8 cellular contexts compared by ENCODE assay signal in the genomic region with DNA sequence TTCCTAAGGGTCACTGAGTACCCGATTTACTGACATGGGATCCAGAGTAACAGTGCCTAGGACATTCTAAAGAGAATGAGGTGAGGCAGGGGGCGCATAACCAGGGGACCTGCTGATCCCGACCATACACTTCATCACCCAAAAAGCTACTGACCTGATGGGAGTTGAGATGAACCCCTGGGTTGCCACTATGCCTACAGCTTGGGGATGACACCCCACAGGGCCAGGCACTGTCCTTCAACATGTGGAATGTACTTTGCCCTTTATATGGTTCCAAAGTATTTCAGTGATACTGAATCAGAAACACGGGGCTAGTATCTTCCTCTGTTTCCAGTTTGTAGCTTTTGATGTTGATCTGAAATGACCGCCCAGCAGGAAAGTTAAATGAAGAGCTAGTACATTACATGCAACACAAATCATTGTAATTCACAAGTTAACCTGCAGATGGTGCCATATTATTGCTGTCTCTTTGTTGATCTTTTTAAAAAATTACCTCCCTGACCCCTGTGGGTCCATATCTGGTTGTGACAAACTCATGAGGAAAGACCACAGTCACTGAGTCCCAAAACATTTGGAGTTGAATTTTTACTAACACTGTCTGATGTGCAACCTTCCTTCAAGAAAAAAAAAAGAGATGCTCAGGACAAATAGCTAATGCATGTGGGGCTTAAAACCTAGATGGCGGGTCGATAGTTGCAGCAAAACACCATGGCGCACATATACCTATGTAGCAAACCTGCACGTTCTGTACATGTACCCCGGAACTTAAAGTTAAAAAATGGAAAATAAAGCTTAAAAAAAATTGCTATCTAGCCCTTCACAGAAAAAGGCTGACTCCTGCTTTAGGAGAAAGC. TPM values are rescaled to one million over a fixed set of nuclear protein-coding genes. Genes with fewer than 3 reads are reported as not detected.
DNase-seq lines count a peak whose midpoint lies in the region; ATAC-seq, FAIRE-seq and TF ChIP-seq lines count a peak whose summit lies in the region.

No MANE protein-coding gene starts in this region.

- FAIRE-seq in G401.6 (lab: Jason Lieb, UNC), result peak; percentile 63

- H3K9me3 ChIP-seq in Peyer's patch (no peaks in the 10 kb centered on the region), parathyroid adenoma (ENCODE audit: control insufficient read depth, low read length) (no peaks in the 10 kb centered on the region)

- no peak overlapping the region for H2AFZ ChIP-seq in parathyroid adenoma

- H3K4me1 ChIP-seq in Peyer's patch (no peaks in the 10 kb centered on the region), parathyroid adenoma (no peaks in the 10 kb centered on the region)

- H3K9ac ChIP-seq in parathyroid adenoma, result no peak overlapping the region

- no peaks in the 10 kb centered on the region for H3K27me3 ChIP-seq in Peyer's patch
- no peaks in the 10 kb centered on the region for H3K27me3 ChIP-seq in parathyroid adenoma (ENCODE audit: control insufficient read depth, insufficient read depth, low read length)

- no peak overlapping the region for H3K4me2 ChIP-seq in parathyroid adenoma (ENCODE audit: low read length)

- TF ChIP-seq CTCF in 22Rv1 (IDR thresholded peaks at IDR 0.05) (peak; percentile 82), Peyer's patch (IDR thresholded peaks at IDR 0.05) (peak; percentile 23 to 73 (median 63)), epithelial cell of proximal tubule (conservative IDR thresholded peaks at IDR 0.05; ENCODE audit: low read depth, low read length) (peak; percentile 65), parathyroid adenoma (IDR thresholded peaks at IDR 0.05) (peak; percentile 33)

- ATAC-seq in HG03520 (IDR thresholded peaks at IDR 0.05; ENCODE audit: unreplicated experiment) (peak; percentile 53), HG03280 (IDR thresholded peaks at IDR 0.05; ENCODE audit: unreplicated experiment) (no peak), HG03432 (IDR thresholded peaks at IDR 0.05; ENCODE audit: unreplicated experiment) (no peak)

- H3K4me3 ChIP-seq in Peyer's patch, result no peak overlapping the region
- no peak overlapping the region for H3K4me3 ChIP-seq in epithelial cell of proximal tubule (ENCODE audit: low read depth, low read length)
- H3K4me3 ChIP-seq in parathyroid adenoma (ENCODE audit: low read depth, low read length), result no peak overlapping the region

- no peak overlapping the region for H3K27ac ChIP-seq in 22Rv1
- no peak overlapping the region for H3K27ac ChIP-seq in Peyer's patch
- no peak overlapping the region for H3K27ac ChIP-seq in parathyroid adenoma

- no peak for TF ChIP-seq POLR2A in Peyer's patch (IDR thresholded peaks at IDR 0.05)

- no peaks in the 10 kb centered on the region for H3K79me2 ChIP-seq in parathyroid adenoma

- H3K36me3 ChIP-seq in Peyer's patch, result no peaks in the 10 kb centered on the region
- no peaks in the 10 kb centered on the region for H3K36me3 ChIP-seq in parathyroid adenoma (ENCODE audit: control insufficient read depth, insufficient read depth, low read length)

- no peak for DNase-seq in Peyer's patch
- no peak for DNase-seq in epithelial cell of proximal tubule (ENCODE audit: low read depth)

RNA-seq across cellular contexts. Expression of gene GCNT2, which starts 42.7 kb away (rescaled TPM):
- total RNA-seq in Peyer's patch (10 to 100 TPM; 12.4 to 92.5 (median 77.0) TPM), epithelial cell of proximal tubule (17.5 and 31.2 TPM in 2 replicates)
